In the genomic region with DNA sequence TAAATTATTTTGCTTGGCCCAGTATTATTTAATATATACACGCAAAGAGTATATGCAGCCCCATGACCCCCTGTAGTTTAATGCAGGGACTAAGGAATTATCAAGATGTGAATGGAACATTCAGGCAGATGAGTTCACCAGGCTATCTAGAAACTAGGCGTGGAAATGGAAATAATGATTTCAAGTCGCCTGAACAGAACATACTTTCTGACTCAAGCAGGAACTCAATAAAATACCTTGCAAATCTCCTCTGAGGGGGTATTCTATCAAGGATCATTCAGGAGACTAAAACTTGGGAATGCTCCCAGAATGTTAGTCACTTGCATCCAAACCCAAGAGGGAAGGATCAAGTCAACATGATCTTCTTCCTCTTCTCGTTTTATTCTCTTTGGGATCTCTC, we compare ENCODE assay signal across 1 cellular context.
TF ChIP-seq lines count a peak whose summit lies in the region.

No MANE protein-coding gene starts in this region.

TF ChIP-seq in IMR-90, 13 proteins besides CTCF, POLR2A, EP300 and RAD21 (continued from another document):
- TF ChIP-seq CEBPB (IDR thresholded peaks at IDR 0.05; ENCODE audit: low read depth, low read length) (no peak), MXI1 (IDR thresholded peaks at IDR 0.05; ENCODE audit: borderline replicate concordance, low read depth, low read length) (no peak), CHD1 (IDR thresholded peaks at IDR 0.05; ENCODE audit: low read depth, low read length) (no peak), BHLHE40 (IDR thresholded peaks at IDR 0.05; ENCODE audit: low read depth, low read length) (no peak)
- TF ChIP-seq, protein P1, sequence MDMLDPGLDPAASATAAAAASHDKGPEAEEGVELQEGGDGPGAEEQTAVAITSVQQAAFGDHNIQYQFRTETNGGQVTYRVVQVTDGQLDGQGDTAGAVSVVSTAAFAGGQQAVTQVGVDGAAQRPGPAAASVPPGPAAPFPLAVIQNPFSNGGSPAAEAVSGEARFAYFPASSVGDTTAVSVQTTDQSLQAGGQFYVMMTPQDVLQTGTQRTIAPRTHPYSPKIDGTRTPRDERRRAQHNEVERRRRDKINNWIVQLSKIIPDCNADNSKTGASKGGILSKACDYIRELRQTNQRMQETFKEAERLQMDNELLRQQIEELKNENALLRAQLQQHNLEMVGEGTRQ (IDR thresholded peaks at IDR 0.05; ENCODE audit: low read depth, low read length), result no peak
